Comparison of ENCODE assay signal across 1 cellular context in the genomic region with DNA sequence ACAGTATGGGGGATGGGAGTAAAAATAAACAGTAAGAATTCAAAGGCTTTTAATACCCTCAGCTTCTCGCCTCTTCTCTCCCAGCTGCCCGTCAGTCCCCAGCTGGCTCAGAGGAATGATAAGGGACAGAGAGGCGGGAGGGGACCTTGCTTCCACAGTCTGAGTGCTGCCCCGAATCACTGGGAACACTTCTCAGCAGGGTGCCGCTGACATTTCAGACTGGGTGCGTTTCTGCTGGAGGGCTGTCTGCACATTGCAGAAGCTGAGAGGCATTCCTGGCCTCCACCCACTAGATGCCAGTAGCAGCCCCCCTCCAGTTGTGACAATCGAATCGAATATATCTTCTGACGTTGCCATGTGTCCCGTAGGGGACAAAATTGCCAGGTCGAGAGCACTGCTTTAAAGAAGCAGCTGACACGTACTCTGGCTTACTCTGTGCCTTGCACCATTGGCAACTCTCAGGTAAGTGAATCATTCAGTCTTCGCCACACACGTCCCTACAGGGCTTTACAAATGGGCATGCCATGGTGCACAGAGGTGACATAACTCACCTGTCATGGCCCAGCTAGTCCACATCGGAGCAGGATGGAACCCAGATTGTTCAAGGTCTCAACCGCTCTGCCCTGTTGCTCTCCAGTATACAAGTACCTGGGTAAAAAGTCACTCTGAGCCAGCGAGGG.
TF ChIP-seq lines count a peak whose summit lies in the region.

No MANE protein-coding gene starts in this region.

TF ChIP-seq in IMR-90, 13 proteins besides CTCF, POLR2A, EP300 and RAD21:
- TF ChIP-seq RFX5 (IDR thresholded peaks at IDR 0.05; ENCODE audit: low read depth, low read length) (no peak), BHLHE40 (IDR thresholded peaks at IDR 0.05; ENCODE audit: low read depth, low read length) (no peak), MAFK (IDR thresholded peaks at IDR 0.05; ENCODE audit: low read depth, low read length) (no peak), SMC3 (IDR thresholded peaks at IDR 0.05; ENCODE audit: low read depth, low read length) (no peak), NFE2L2 (IDR thresholded peaks at IDR 0.05; ENCODE audit: low read depth, low read length) (no peak), CHD1 (IDR thresholded peaks at IDR 0.05; ENCODE audit: low read depth, low read length) (no peak), RCOR1 (IDR thresholded peaks at IDR 0.05; ENCODE audit: insufficient replicate concordance, low read length) (no peak), CEBPB (IDR thresholded peaks at IDR 0.05; ENCODE audit: low read depth, low read length) (no peak), ELK1 (IDR thresholded peaks at IDR 0.05; ENCODE audit: borderline replicate concordance, low read depth, low read length) (no peak), MAZ (IDR thresholded peaks at IDR 0.05; ENCODE audit: borderline replicate concordance, low read depth, low read length) (no peak), FOS (IDR thresholded peaks at IDR 0.05; ENCODE audit: low read depth, low read length) (no peak), USF2 (IDR thresholded peaks at IDR 0.05; ENCODE audit: low read depth, low read length) (no peak), MXI1 (IDR thresholded peaks at IDR 0.05; ENCODE audit: borderline replicate concordance, low read depth, low read length) (no peak)
TF ChIP-seq in IMR-90: peak in this region for 0.
